2 cellular contexts compared by ENCODE assay signal in the genomic region with DNA sequence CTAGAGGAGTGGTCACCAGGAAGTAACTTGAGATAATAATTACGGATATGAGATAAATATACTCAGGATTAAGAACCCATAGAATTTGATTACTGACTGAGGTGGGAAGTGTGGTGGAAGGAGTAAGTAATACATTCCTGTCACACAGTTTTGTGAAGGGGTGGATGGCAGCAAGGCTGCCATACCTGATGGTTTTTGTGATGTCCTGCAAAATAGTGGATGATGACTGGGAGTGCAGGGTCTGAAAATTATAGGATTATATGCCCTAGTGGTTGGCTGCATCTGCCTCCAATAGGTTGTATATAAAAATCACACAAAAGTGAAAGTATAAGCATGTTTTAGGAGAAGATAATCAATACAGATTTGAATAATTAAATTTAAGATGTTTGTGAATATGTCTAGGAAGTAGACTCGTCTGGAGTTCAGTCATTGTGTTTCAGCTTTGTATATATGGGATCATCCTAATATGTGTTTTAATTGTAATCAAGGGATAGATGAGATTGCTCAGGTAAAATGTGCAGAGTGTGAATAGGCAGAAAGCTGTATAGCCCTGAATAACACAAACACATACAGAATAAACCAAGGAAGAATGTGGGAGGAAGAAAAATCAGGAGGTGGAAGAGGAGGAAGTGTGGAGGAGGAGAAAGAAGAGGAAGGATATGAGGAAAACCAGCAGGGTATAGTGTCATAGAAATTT.
TF ChIP-seq lines count a peak whose summit lies in the region.

No MANE protein-coding gene starts in this region.

TF ChIP-seq in K562, 482 proteins besides CTCF, POLR2A, EP300 and RAD21:
- TF ChIP-seq, protein P1, sequence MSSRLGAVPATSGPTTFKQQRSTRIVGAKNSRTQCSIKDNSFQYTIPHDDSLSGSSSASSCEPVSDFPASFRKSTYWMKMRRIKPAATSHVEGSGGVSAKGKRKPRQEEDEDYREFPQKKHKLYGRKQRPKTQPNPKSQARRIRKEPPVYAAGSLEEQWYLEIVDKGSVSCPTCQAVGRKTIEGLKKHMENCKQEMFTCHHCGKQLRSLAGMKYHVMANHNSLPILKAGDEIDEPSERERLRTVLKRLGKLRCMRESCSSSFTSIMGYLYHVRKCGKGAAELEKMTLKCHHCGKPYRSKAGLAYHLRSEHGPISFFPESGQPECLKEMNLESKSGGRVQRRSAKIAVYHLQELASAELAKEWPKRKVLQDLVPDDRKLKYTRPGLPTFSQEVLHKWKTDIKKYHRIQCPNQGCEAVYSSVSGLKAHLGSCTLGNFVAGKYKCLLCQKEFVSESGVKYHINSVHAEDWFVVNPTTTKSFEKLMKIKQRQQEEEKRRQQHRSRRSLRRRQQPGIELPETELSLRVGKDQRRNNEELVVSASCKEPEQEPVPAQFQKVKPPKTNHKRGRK (tag; IDR thresholded peaks at IDR 0.05), result peak; percentile 40; the same call in 1 of the 2 replicates
- TF ChIP-seq PCBP1 (IDR thresholded peaks at IDR 0.05; ENCODE audit: low read depth, low read length, poor library complexity, severe bottlenecking) (no peak), NFE2L1 (tag; IDR thresholded peaks at IDR 0.05; ENCODE audit: borderline replicate concordance, low read depth) (0 out of 2 replicates have a peak, but pooled peaks have one; percentile 3)

TF ChIP-seq in HepG2, 621 proteins besides CTCF, POLR2A, EP300 and RAD21 (continues in another document):
- TF ChIP-seq NONO (IDR thresholded peaks at IDR 0.05) (no peak), NONO (CRISPR knock-in tag; conservative IDR thresholded peaks at IDR 0.05) (no peak), POLR2AphosphoS5 (IDR thresholded peaks at IDR 0.05; ENCODE audit: low read depth, low read length) (peak; percentile 59; the same call in 1 of the 2 replicates), KMT2B (CRISPR knock-in tag; IDR thresholded peaks at IDR 0.05) (0 out of 2 replicates have a peak, but pooled peaks have one; percentile 24), ZNF510 (CRISPR knock-in tag; IDR thresholded peaks at IDR 0.05; ENCODE audit: low read depth) (0 out of 2 replicates have a peak, but pooled peaks have one; percentile 43), KAT7 (CRISPR knock-in tag; IDR thresholded peaks at IDR 0.05; ENCODE audit: borderline replicate concordance) (no peak), NFE2L1 (CRISPR knock-in tag; IDR thresholded peaks at IDR 0.05; ENCODE audit: borderline replicate concordance) (no peak), RBM22 (optimal IDR thresholded peaks at IDR 0.05; ENCODE audit: low read length) (peak; percentile 91), CEBPB (IDR thresholded peaks at IDR 0.05; ENCODE audit: borderline replicate concordance, low read depth, low read length) (no peak), PAF1 (CRISPR knock-in tag; IDR thresholded peaks at IDR 0.05) (peak; percentile 48; the same call in 1 of the 2 replicates), PHB2 (IDR thresholded peaks at IDR 0.05; ENCODE audit: partially characterized antibody) (no peak), ZNF761 (CRISPR knock-in tag; conservative IDR thresholded peaks at IDR 0.05) (no peak), NFKBIZ (CRISPR knock-in tag; IDR thresholded peaks at IDR 0.05) (no peak), ZC3H4 (CRISPR knock-in tag; IDR thresholded peaks at IDR 0.05; ENCODE audit: borderline replicate concordance) (0 out of 2 replicates have a peak, but pooled peaks have one; percentile 41), FOXM1 (CRISPR knock-in tag; IDR thresholded peaks at IDR 0.05) (no peak), MED1 (CRISPR knock-in tag; IDR thresholded peaks at IDR 0.05) (no peak), ZNF460 (CRISPR knock-in tag; IDR thresholded peaks at IDR 0.05; ENCODE audit: borderline replicate concordance) (no peak), AGO2 (optimal IDR thresholded peaks at IDR 0.05; ENCODE audit: low read depth, low read length) (peak; percentile 72), MEF2D (CRISPR knock-in tag; IDR thresholded peaks at IDR 0.05) (no peak), MBD4 (IDR thresholded peaks at IDR 0.05; ENCODE audit: borderline replicate concordance, low read length) (peak; percentile 20; the same call in 1 of the 2 replicates), ARNT2 (CRISPR knock-in tag; IDR thresholded peaks at IDR 0.05; ENCODE audit: low read depth) (no peak), SMARCC2 (IDR thresholded peaks at IDR 0.05) (no peak), ZBTB7A (CRISPR knock-in tag; IDR thresholded peaks at IDR 0.05) (no peak), ZNF781 (CRISPR knock-in tag; IDR thresholded peaks at IDR 0.05; ENCODE audit: borderline replicate concordance, not compliant biosample characterization) (no peak), POLR2G (IDR thresholded peaks at IDR 0.05; ENCODE audit: low read depth, low read length) (peak; percentile 57), PHF5A (CRISPR knock-in tag; IDR thresholded peaks at IDR 0.05; ENCODE audit: low read depth, unreplicated experiment) (peak; percentile 44), MIER2 (CRISPR knock-in tag; IDR thresholded peaks at IDR 0.05) (no peak)
- TF ChIP-seq, protein P2, sequence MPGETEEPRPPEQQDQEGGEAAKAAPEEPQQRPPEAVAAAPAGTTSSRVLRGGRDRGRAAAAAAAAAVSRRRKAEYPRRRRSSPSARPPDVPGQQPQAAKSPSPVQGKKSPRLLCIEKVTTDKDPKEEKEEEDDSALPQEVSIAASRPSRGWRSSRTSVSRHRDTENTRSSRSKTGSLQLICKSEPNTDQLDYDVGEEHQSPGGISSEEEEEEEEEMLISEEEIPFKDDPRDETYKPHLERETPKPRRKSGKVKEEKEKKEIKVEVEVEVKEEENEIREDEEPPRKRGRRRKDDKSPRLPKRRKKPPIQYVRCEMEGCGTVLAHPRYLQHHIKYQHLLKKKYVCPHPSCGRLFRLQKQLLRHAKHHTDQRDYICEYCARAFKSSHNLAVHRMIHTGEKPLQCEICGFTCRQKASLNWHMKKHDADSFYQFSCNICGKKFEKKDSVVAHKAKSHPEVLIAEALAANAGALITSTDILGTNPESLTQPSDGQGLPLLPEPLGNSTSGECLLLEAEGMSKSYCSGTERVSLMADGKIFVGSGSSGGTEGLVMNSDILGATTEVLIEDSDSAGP (CRISPR knock-in tag; IDR thresholded peaks at IDR 0.05; ENCODE audit: borderline replicate concordance), result no peak
- TF ChIP-seq, protein P3, sequence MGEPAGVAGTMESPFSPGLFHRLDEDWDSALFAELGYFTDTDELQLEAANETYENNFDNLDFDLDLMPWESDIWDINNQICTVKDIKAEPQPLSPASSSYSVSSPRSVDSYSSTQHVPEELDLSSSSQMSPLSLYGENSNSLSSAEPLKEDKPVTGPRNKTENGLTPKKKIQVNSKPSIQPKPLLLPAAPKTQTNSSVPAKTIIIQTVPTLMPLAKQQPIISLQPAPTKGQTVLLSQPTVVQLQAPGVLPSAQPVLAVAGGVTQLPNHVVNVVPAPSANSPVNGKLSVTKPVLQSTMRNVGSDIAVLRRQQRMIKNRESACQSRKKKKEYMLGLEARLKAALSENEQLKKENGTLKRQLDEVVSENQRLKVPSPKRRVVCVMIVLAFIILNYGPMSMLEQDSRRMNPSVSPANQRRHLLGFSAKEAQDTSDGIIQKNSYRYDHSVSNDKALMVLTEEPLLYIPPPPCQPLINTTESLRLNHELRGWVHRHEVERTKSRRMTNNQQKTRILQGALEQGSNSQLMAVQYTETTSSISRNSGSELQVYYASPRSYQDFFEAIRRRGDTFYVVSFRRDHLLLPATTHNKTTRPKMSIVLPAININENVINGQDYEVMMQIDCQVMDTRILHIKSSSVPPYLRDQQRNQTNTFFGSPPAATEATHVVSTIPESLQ (CRISPR knock-in tag; conservative IDR thresholded peaks at IDR 0.05), result no peak
- TF ChIP-seq, protein P4, sequence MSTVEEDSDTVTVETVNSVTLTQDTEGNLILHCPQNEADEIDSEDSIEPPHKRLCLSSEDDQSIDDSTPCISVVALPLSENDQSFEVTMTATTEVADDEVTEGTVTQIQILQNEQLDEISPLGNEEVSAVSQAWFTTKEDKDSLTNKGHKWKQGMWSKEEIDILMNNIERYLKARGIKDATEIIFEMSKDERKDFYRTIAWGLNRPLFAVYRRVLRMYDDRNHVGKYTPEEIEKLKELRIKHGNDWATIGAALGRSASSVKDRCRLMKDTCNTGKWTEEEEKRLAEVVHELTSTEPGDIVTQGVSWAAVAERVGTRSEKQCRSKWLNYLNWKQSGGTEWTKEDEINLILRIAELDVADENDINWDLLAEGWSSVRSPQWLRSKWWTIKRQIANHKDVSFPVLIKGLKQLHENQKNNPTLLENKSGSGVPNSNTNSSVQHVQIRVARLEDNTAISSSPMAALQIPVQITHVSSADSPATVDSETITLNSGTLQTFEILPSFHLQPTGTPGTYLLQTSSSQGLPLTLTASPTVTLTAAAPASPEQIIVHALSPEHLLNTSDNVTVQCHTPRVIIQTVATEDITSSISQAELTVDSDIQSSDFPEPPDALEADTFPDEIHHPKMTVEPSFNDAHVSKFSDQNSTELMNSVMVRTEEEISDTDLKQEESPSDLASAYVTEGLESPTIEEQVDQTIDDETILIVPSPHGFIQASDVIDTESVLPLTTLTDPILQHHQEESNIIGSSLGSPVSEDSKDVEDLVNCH (CRISPR knock-in tag; IDR thresholded peaks at IDR 0.05), result no peak
- TF ChIP-seq, protein P5, sequence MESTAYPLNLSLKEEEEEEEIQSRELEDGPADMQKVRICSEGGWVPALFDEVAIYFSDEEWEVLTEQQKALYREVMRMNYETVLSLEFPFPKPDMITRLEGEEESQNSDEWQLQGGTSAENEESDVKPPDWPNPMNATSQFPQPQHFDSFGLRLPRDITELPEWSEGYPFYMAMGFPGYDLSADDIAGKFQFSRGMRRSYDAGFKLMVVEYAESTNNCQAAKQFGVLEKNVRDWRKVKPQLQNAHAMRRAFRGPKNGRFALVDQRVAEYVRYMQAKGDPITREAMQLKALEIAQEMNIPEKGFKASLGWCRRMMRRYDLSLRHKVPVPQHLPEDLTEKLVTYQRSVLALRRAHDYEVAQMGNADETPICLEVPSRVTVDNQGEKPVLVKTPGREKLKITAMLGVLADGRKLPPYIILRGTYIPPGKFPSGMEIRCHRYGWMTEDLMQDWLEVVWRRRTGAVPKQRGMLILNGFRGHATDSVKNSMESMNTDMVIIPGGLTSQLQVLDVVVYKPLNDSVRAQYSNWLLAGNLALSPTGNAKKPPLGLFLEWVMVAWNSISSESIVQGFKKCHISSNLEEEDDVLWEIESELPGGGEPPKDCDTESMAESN (CRISPR knock-in tag; conservative IDR thresholded peaks at IDR 0.05), result no peak
- TF ChIP-seq, protein P6, sequence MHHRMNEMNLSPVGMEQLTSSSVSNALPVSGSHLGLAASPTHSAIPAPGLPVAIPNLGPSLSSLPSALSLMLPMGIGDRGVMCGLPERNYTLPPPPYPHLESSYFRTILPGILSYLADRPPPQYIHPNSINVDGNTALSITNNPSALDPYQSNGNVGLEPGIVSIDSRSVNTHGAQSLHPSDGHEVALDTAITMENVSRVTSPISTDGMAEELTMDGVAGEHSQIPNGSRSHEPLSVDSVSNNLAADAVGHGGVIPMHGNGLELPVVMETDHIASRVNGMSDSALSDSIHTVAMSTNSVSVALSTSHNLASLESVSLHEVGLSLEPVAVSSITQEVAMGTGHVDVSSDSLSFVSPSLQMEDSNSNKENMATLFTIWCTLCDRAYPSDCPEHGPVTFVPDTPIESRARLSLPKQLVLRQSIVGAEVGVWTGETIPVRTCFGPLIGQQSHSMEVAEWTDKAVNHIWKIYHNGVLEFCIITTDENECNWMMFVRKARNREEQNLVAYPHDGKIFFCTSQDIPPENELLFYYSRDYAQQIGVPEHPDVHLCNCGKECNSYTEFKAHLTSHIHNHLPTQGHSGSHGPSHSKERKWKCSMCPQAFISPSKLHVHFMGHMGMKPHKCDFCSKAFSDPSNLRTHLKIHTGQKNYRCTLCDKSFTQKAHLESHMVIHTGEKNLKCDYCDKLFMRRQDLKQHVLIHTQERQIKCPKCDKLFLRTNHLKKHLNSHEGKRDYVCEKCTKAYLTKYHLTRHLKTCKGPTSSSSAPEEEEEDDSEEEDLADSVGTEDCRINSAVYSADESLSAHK (CRISPR knock-in tag; IDR thresholded peaks at IDR 0.05; ENCODE audit: borderline replicate concordance), result no peak
- TF ChIP-seq, protein P7, sequence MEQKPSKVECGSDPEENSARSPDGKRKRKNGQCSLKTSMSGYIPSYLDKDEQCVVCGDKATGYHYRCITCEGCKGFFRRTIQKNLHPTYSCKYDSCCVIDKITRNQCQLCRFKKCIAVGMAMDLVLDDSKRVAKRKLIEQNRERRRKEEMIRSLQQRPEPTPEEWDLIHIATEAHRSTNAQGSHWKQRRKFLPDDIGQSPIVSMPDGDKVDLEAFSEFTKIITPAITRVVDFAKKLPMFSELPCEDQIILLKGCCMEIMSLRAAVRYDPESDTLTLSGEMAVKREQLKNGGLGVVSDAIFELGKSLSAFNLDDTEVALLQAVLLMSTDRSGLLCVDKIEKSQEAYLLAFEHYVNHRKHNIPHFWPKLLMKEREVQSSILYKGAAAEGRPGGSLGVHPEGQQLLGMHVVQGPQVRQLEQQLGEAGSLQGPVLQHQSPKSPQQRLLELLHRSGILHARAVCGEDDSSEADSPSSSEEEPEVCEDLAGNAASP (CRISPR knock-in tag; IDR thresholded peaks at IDR 0.05; ENCODE audit: borderline replicate concordance), result no peak
- TF ChIP-seq, protein P8, sequence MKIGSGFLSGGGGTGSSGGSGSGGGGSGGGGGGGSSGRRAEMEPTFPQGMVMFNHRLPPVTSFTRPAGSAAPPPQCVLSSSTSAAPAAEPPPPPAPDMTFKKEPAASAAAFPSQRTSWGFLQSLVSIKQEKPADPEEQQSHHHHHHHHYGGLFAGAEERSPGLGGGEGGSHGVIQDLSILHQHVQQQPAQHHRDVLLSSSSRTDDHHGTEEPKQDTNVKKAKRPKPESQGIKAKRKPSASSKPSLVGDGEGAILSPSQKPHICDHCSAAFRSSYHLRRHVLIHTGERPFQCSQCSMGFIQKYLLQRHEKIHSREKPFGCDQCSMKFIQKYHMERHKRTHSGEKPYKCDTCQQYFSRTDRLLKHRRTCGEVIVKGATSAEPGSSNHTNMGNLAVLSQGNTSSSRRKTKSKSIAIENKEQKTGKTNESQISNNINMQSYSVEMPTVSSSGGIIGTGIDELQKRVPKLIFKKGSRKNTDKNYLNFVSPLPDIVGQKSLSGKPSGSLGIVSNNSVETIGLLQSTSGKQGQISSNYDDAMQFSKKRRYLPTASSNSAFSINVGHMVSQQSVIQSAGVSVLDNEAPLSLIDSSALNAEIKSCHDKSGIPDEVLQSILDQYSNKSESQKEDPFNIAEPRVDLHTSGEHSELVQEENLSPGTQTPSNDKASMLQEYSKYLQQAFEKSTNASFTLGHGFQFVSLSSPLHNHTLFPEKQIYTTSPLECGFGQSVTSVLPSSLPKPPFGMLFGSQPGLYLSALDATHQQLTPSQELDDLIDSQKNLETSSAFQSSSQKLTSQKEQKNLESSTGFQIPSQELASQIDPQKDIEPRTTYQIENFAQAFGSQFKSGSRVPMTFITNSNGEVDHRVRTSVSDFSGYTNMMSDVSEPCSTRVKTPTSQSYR (CRISPR knock-in tag; IDR thresholded peaks at IDR 0.05; ENCODE audit: borderline replicate concordance), result no peak
- TF ChIP-seq, protein P9, sequence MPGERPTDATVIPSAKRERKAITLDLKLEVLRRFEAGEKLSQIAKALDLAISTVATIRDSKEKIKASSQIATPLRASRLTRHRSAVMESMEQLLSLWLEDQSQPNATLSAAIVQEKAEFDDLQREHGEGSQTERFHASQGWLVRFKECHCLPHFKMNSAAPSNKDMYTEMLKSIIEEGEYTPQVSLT (CRISPR knock-in tag; IDR thresholded peaks at IDR 0.05; ENCODE audit: borderline replicate concordance, low read depth), result no peak
- TF ChIP-seq, protein P10, sequence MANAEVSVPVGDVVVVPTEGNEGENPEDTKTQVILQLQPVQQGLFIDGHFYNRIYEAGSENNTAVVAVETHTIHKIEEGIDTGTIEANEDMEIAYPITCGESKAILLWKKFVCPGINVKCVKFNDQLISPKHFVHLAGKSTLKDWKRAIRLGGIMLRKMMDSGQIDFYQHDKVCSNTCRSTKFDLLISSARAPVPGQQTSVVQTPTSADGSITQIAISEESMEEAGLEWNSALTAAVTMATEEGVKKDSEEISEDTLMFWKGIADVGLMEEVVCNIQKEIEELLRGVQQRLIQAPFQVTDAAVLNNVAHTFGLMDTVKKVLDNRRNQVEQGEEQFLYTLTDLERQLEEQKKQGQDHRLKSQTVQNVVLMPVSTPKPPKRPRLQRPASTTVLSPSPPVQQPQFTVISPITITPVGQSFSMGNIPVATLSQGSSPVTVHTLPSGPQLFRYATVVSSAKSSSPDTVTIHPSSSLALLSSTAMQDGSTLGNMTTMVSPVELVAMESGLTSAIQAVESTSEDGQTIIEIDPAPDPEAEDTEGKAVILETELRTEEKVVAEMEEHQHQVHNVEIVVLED (CRISPR knock-in tag; IDR thresholded peaks at IDR 0.05; ENCODE audit: borderline replicate concordance), result no peak
